8 cellular contexts compared by ENCODE assay signal in the genomic region with DNA sequence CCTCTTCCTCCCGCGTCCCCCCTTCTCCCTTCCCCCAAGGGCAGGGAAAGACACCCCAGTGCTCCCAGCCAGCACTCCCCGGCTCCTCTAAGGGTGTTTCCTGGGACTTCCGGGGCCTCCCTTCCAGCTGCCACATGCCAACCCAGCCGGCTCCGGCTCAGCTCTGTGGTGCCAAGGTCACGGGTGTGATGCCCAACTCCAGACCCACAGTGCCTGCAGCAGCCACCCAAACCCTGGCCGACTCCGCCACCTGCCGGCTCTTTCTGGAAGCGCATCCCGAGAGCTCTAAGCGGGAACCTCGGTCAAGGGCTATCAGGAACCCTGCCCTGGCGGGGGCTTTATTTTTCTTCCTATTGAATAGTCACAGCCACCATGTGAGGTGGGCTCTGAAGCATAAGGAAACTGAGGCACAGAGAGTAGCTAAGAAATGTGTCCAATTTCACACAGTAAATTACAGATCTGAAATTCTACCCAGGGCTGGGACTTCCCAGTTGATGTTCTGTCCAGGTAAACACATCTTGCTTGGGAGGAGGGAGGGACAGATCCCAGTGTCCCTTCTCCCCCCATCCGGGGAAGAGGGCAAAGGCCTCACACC. TPM values are rescaled to one million over a fixed set of nuclear protein-coding genes. Genes with fewer than 3 reads are reported as not detected.
DNase-seq lines count a peak whose midpoint lies in the region; ATAC-seq and TF ChIP-seq lines count a peak whose summit lies in the region.

No MANE protein-coding gene starts in this region.

- H2AFZ ChIP-seq in MM.1S (ENCODE audit: low read length) (peak overlapping the region; percentile 30; the same call in 1 of the 2 replicates), trophoblast cell (ENCODE audit: insufficient read depth, low read length, poor library complexity) (no peak overlapping the region)

- H2BK5ac ChIP-seq in trophoblast cell (ENCODE audit: low read depth, low read length, poor library complexity) = no peak overlapping the region

- no peak overlapping the region for H3K9ac ChIP-seq in MM.1S (ENCODE audit: low read length)
- H3K9ac ChIP-seq in trophoblast cell (ENCODE audit: low read length) = no peak overlapping the region

- peaks cover 10% of the 10 kb centered on the region; the same call in 1 of the 2 replicates for H3F3A ChIP-seq in MM.1S (ENCODE audit: insufficient read depth, low read length)

- WGBS in trophoblast cell (ENCODE audit: extremely low coverage, insufficient coverage, insufficient read length) = no CpG with 5 or more reads among the region's 16 CpGs

- H4K20me1 ChIP-seq in MM.1S (ENCODE audit: insufficient read depth, low read length) = no peaks in the 10 kb centered on the region

- no peaks in the 10 kb centered on the region for H3K79me1 ChIP-seq in trophoblast cell (ENCODE audit: low read length)

- H3K14ac ChIP-seq in trophoblast cell (ENCODE audit: low read length) = no peak overlapping the region

- H3K36me3 ChIP-seq in MM.1S (replicated peaks; ENCODE audit: insufficient read depth, low read length) (no peaks in the 10 kb centered on the region), trophoblast cell (ENCODE audit: control insufficient read depth in 1 of 2, insufficient read depth in 2 of 2, low read length in 2 of 2) (no peaks in the 10 kb centered on the region)

- no peak overlapping the region for H3K4me3 Mint-ChIP-seq in type B pancreatic cell

- H3K27me3 Mint-ChIP-seq in type B pancreatic cell = peaks cover 71% of the 10 kb centered on the region

- H3K4ac ChIP-seq in trophoblast cell (ENCODE audit: low read depth, low read length) = no peak overlapping the region

- no peak overlapping the region for H4K12ac ChIP-seq in trophoblast cell (ENCODE audit: low read depth, low read length)

- H3K9me2 ChIP-seq in MM.1S (replicated peaks; ENCODE audit: insufficient read depth, low read length) = no peaks in the 10 kb centered on the region

- H2BK120ac ChIP-seq in trophoblast cell (ENCODE audit: insufficient read depth, low read length, poor library complexity) = no peak overlapping the region

- H4K8ac ChIP-seq in trophoblast cell (ENCODE audit: low read depth, low read length) = no peak overlapping the region

- no peak overlapping the region for H2AK5ac ChIP-seq in trophoblast cell (ENCODE audit: low read length)

- no peak for ATAC-seq in HG02763 (IDR thresholded peaks at IDR 0.05; ENCODE audit: unreplicated experiment)

- H3K27ac ChIP-seq in MM.1S (ENCODE audit: low read length) (no peak overlapping the region), trophoblast cell (ENCODE audit: low read depth, low read length) (no peak overlapping the region)

- no peaks in the 10 kb centered on the region for H3K79me2 ChIP-seq in MM.1S (ENCODE audit: low read length)
- H3K79me2 ChIP-seq in trophoblast cell (ENCODE audit: control insufficient read depth, insufficient read depth, low read length, poor library complexity) = no peaks in the 10 kb centered on the region

- H3K27ac Mint-ChIP-seq in type B pancreatic cell = no peak overlapping the region

- H3K4me2 ChIP-seq in MM.1S (ENCODE audit: low read depth, low read length) = peak overlapping the region; percentile 87
- H3K4me2 ChIP-seq in trophoblast cell (ENCODE audit: low read length) = no peak overlapping the region

- H2BK12ac ChIP-seq in trophoblast cell (ENCODE audit: low read length) = no peak overlapping the region

- H3K4me3 ChIP-seq in MM.1S (ENCODE audit: low read length) = 0 out of 2 replicates have a peak overlapping the region, but pooled peaks have one; percentile 5
- H3K4me3 ChIP-seq in trophoblast cell (ENCODE audit: low read depth, low read length) = no peak overlapping the region

- no peak overlapping the region for H3K23ac ChIP-seq in trophoblast cell (ENCODE audit: low read length)

- H3K9me3 ChIP-seq in MM.1S (replicated peaks; ENCODE audit: insufficient read depth, low read length) = no peaks in the 10 kb centered on the region
- peaks cover 1% of the 10 kb centered on the region for H3K9me3 ChIP-seq in trophoblast cell (ENCODE audit: insufficient read depth, low read depth, low read length)

- no peaks in the 10 kb centered on the region for H3K36me3 Mint-ChIP-seq in type B pancreatic cell

- H3K4me1 Mint-ChIP-seq in type B pancreatic cell (ENCODE audit: unreplicated experiment) = peaks cover 6% of the 10 kb centered on the region

- TF ChIP-seq CTCF in GM12873 (IDR thresholded peaks at IDR 0.05; ENCODE audit: insufficient read depth, low read depth, low read length, missing control alignments) (peak; percentile 92), MM.1S (IDR thresholded peaks at IDR 0.05; ENCODE audit: low read length) (peak; percentile 88), type B pancreatic cell (conservative IDR thresholded peaks at IDR 0.05) (peak; percentile 93)

- H3K27me3 ChIP-seq in MM.1S (replicated peaks; ENCODE audit: insufficient read depth, low read length) (peaks cover 32% of the 10 kb centered on the region), trophoblast cell (ENCODE audit: insufficient read depth, low read length) (peaks cover 49% of the 10 kb centered on the region)

- no peaks in the 10 kb centered on the region for H3K9me3 Mint-ChIP-seq in type B pancreatic cell

- H4K91ac ChIP-seq in trophoblast cell (ENCODE audit: low read depth, low read length) = no peak overlapping the region

- H3K4me1 ChIP-seq in MM.1S (ENCODE audit: low read length) (peaks cover 16% of the 10 kb centered on the region), trophoblast cell (ENCODE audit: control insufficient read depth in 1 of 2, insufficient read depth in 2 of 2, low read length in 2 of 2) (peaks cover 0 to 6% of the 10 kb centered on the region in 2 experiments)

- no peak overlapping the region for H3K18ac ChIP-seq in trophoblast cell (ENCODE audit: low read length)

- peak; percentile 80 for DNase-seq in MM.1S
- DNase-seq in SKM-1 (lab: John Stamatoyannopoulos, UW; ENCODE audit: unreplicated experiment) = peak; percentile 59
- peak; percentile 90 for DNase-seq in activated naive CD4-positive, alpha-beta T cell treated with Interleukin-2 at 50 U/mL for 16 hours
- peak; percentile 82 for DNase-seq in glomerular visceral epithelial cell (ENCODE audit: extremely low spot score)
- DNase-seq in trophoblast cell = peak; percentile 57 to 87
- DNase-seq in type B pancreatic cell (ENCODE audit: extremely low spot score, unreplicated experiment) = peak; percentile 87

RNA-seq across cellular contexts. Expression of a gene that starts 3.3 kb away (rescaled TPM):
- polyA plus RNA-seq in trophoblast cell (2013) = 0.07 and 0.12 TPM in 2 replicates
- total RNA-seq in type B pancreatic cell (ENCODE audit: low replicate concordance) = 1.8 and 3.7 TPM in 2 replicates

RNA-seq across cellular contexts. Expression of a gene that starts 13.5 kb away (rescaled TPM):
- 51.9 and 53.4 TPM in 2 replicates for polyA plus RNA-seq in trophoblast cell (2013)
- 52.0 and 62.0 TPM in 2 replicates for total RNA-seq in type B pancreatic cell (ENCODE audit: low replicate concordance)

RNA-seq across cellular contexts. Expression of a gene that starts 15.7 kb away (rescaled TPM):
- not detected in 2 replicates for polyA plus RNA-seq in trophoblast cell (2013)
- not detected in 2 replicates for total RNA-seq in type B pancreatic cell (ENCODE audit: low replicate concordance)

RNA-seq across cellular contexts. Expression of a gene that starts 41.7 kb away (rescaled TPM):
- polyA plus RNA-seq in trophoblast cell (2013) = 0.15 and 0.19 TPM in 2 replicates
- 1.5 and 2.4 TPM in 2 replicates for total RNA-seq in type B pancreatic cell (ENCODE audit: low replicate concordance)

RNA-seq across cellular contexts. Expression of a gene that starts 44.8 kb away (rescaled TPM):
- 0.05 and 0.07 TPM in 2 replicates for polyA plus RNA-seq in trophoblast cell (2013)
- 3.3 and 5.4 TPM in 2 replicates for total RNA-seq in type B pancreatic cell (ENCODE audit: low replicate concordance)
